ENCODE assay signal across 9 cellular contexts in the genomic region with DNA sequence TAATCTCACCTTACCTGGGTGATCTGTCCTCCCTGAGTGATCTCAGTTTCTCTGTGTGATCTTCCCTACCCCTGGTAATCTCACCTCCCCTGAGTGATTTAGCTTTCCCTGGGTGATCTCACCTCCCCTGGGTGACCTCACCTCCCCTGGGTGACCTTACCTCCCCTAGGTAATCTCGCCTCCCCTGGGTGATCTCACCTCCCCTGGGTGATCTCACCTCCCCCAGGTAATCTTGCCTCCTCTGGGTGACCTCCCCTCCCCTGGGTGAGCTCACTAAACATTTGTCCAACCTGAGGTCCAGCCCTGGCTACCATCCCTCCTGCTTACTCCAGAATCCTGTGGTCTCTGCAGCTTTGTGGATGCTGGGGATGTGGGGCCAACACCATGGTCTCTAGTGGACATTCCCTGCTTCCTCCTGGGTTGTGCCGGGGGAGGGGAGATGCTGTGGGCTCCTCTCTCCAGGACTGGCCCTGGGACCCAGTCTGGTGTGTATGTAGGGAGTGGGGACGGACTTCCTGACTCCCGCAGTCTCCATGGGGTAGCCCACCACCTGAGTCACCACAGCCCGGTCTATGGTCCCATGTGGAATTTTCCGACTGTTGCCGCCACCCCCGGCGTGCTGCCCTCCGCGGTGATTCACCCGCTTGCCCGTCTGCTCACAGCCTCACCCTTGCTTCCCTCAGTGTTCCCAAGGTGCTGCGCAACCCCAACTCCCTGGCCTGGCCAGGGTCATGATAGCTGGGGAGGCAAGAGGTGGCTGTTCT. TPM values are rescaled to one million over a fixed set of nuclear protein-coding genes. Genes with fewer than 3 reads are reported as not detected.
DNase-seq lines count a peak whose midpoint lies in the region; ATAC-seq and TF ChIP-seq lines count a peak whose summit lies in the region.
"Had no signal": no experiment of that assay in that cellular context is flagged by ENCODE, and none has a peak within 500 bp of the region (broad histone marks: within the 10 kb centered on the region; RNA-seq: fewer than 3 reads in every experiment).

No MANE protein-coding gene starts in this region.

- peaks cover 70% of the 10 kb centered on the region for H3K4me1 ChIP-seq in CD8-positive, alpha-beta T cell (ENCODE audit: insufficient read depth, low read length)
- H3K4me1 ChIP-seq in mucosa of rectum (ENCODE audit: control insufficient read depth in 2 of 2, insufficient read depth in 2 of 2, low read length in 2 of 2), result peaks cover 8 to 20% of the 10 kb centered on the region in 2 donors

- peak overlapping the region; percentile 27 for H3K27ac Mint-ChIP-seq in CD8-positive, alpha-beta T cell
- H3K27ac Mint-ChIP-seq in natural killer cell treated with Interleukin-12 subunit alpha and Interleukin-12 subunit beta and Interleukin-15 and Interleukin-18, amount 100 ng/mL, for 72 hours, result peak overlapping the region in 1 of 2 donors; percentile 14

- H3K36me3 Mint-ChIP-seq in CD8-positive, alpha-beta T cell, result peaks cover 11% of the 10 kb centered on the region
- H3K36me3 Mint-ChIP-seq in natural killer cell treated with Interleukin-12 subunit alpha and Interleukin-12 subunit beta and Interleukin-15 and Interleukin-18, amount 100 ng/mL, for 72 hours, result no peaks in the 10 kb centered on the region

- H3K36me3 ChIP-seq in CD8-positive, alpha-beta T cell (ENCODE audit: insufficient read depth, low read length), result peaks cover 8% of the 10 kb centered on the region
- no peaks in the 10 kb centered on the region for H3K36me3 ChIP-seq in mucosa of rectum (ENCODE audit: control insufficient read depth in 2 of 2, insufficient read depth in 2 of 2, low read length in 2 of 2)
- H3K36me3 ChIP-seq: BE2C had no signal

- no peaks in the 10 kb centered on the region for H3K27me3 Mint-ChIP-seq in CD8-positive, alpha-beta T cell (ENCODE audit: low read depth)
- H3K27me3 Mint-ChIP-seq in natural killer cell treated with Interleukin-12 subunit alpha and Interleukin-12 subunit beta and Interleukin-15 and Interleukin-18, amount 100 ng/mL, for 72 hours, result no peaks in the 10 kb centered on the region

- H3K9ac ChIP-seq in mucosa of rectum (ENCODE audit: low read depth in 1 of 2, low read length in 2 of 2), result no peak overlapping the region

- H3K4me3 Mint-ChIP-seq in CD8-positive, alpha-beta T cell, result no peak overlapping the region
- no peak overlapping the region for H3K4me3 Mint-ChIP-seq in natural killer cell treated with Interleukin-12 subunit alpha and Interleukin-12 subunit beta and Interleukin-15 and Interleukin-18, amount 100 ng/mL, for 72 hours

- H3K4me3 ChIP-seq in CD8-positive, alpha-beta T cell (ENCODE audit: low read depth, low read length), result no peak overlapping the region
- no peak overlapping the region for H3K4me3 ChIP-seq in mucosa of rectum (ENCODE audit: low read length in 2 of 2)

- POLR2A ChIA-PET in CD8-positive, alpha-beta T cell (lab: Charles Lee), result interaction anchor here (0.7 kb wide), 1 partner anchor 12 kb away, joined by 3 read pairs; no protein-coding TSS in a partner anchor

- CTCF ChIA-PET in CD8-positive, alpha-beta T cell (lab: Charles Lee), result interaction anchor here (0.6 to 1.0 kb wide), 3 partner anchors 19 to 437 kb away, joined by 3 read pairs; no protein-coding TSS in a partner anchor

- intact Hi-C loops in CD8-positive, alpha-beta T cell (cut with DNase I, micrococcal nuclease), result no loop called here

- no peak for ATAC-seq in CD8-positive, alpha-beta T cell
- no peak for ATAC-seq in natural killer cell treated with Interleukin-12 subunit alpha and Interleukin-12 subunit beta and Interleukin-15 and Interleukin-18, amount 100 ng/mL, for 72 hours

- no peak for DNase-seq in CD8-positive, alpha-beta T cell
- DNase-seq in astrocyte of the hippocampus (ENCODE audit: low read depth, low spot score) (peak; percentile 68), NCI-H2107 treated with DMSO at 0.1 percent for 48 hours (lab: John Stamatoyannopoulos, UW; ENCODE audit: unreplicated experiment) (no peak)
- DNase-seq in activated naive CD4-positive, alpha-beta T cell treated with anti-CD3 and anti-CD28 coated beads, Interleukin-2, amount 50 U/mL, for 16 hours, result no peak
- DNase-seq in natural killer cell treated with Interleukin-12 subunit alpha and Interleukin-12 subunit beta and Interleukin-15 and Interleukin-18, amount 100 ng/mL, for 72 hours (ENCODE audit: low spot score), result no peak
- DNase-seq: NCI-H2171 treated with DMSO at 0.1 percent for 48 hours; stimulated activated CD4-positive, alpha-beta T cell treated with anti-CD3 and anti-CD28 coated beads, Interleukin-4, amount 100 ng/mL, for 4 hours had no signal

- no peaks in the 10 kb centered on the region for H3K9me3 Mint-ChIP-seq in CD8-positive, alpha-beta T cell
- H3K9me3 Mint-ChIP-seq in natural killer cell treated with Interleukin-12 subunit alpha and Interleukin-12 subunit beta and Interleukin-15 and Interleukin-18, amount 100 ng/mL, for 72 hours, result no peaks in the 10 kb centered on the region

- no peak overlapping the region for H3K27ac ChIP-seq in CD8-positive, alpha-beta T cell (ENCODE audit: low read depth, low read length)
- peak overlapping the region; percentile 76 for H3K27ac ChIP-seq in mucosa of rectum (ENCODE audit: low read depth in 2 of 2, low read length in 2 of 2)

- H3K27me3 ChIP-seq in CD8-positive, alpha-beta T cell (ENCODE audit: insufficient read depth, low read length), result no peaks in the 10 kb centered on the region
- H3K27me3 ChIP-seq in mucosa of rectum (ENCODE audit: control insufficient read depth in 2 of 2, insufficient read depth in 2 of 2, low read length in 2 of 2), result no peaks in the 10 kb centered on the region
- H3K27me3 ChIP-seq: BE2C had no signal

- H3K9me3 ChIP-seq in CD8-positive, alpha-beta T cell (ENCODE audit: low read length), result no peaks in the 10 kb centered on the region
- no peaks in the 10 kb centered on the region for H3K9me3 ChIP-seq in mucosa of rectum (ENCODE audit: control insufficient read depth in 2 of 2, low read length in 2 of 2)
- H3K9me3 ChIP-seq: BE2C had no signal

- H3K4me1 Mint-ChIP-seq in CD8-positive, alpha-beta T cell (ENCODE audit: low read depth), result peaks cover 35% of the 10 kb centered on the region
- peaks cover 4 to 14% of the 10 kb centered on the region in 2 donors for H3K4me1 Mint-ChIP-seq in natural killer cell treated with Interleukin-12 subunit alpha and Interleukin-12 subunit beta and Interleukin-15 and Interleukin-18, amount 100 ng/mL, for 72 hours (ENCODE audit: low read depth in 2 of 2)

- no peak for TF ChIP-seq CTCF in CD8-positive, alpha-beta T cell (IDR thresholded peaks at IDR 0.05)

RNA-seq across cellular contexts. Expression of a gene that starts 9.9 kb away (rescaled TPM):
- 100 to 1,000 TPM; 190 to 191 TPM for total RNA-seq in CD8-positive, alpha-beta T cell
- 100 to 1,000 TPM; 240 to 358 TPM for total RNA-seq in natural killer cell treated with Interleukin-12 subunit alpha and Interleukin-12 subunit beta and Interleukin-15 and Interleukin-18, amount 100 ng/mL, for 72 hours

RNA-seq across cellular contexts. Expression of a gene that starts 24.0 kb away (rescaled TPM):
- total RNA-seq in CD8-positive, alpha-beta T cell, result under 1 TPM in 1 of 2 experiments, not detected in 1; 0.60 TPM
- total RNA-seq in natural killer cell treated with Interleukin-12 subunit alpha and Interleukin-12 subunit beta and Interleukin-15 and Interleukin-18, amount 100 ng/mL, for 72 hours, result 1 to 10 TPM in 1 of 2 donors, not detected in 1; 1.4 TPM

RNA-seq across cellular contexts. Expression of a gene that starts 28.0 kb away (rescaled TPM):
- total RNA-seq in CD8-positive, alpha-beta T cell, result not detected
- total RNA-seq in natural killer cell treated with Interleukin-12 subunit alpha and Interleukin-12 subunit beta and Interleukin-15 and Interleukin-18, amount 100 ng/mL, for 72 hours, result not detected

RNA-seq across cellular contexts. Expression of a gene that starts 28.9 kb away (rescaled TPM):
- not detected for total RNA-seq in CD8-positive, alpha-beta T cell
- not detected for total RNA-seq in natural killer cell treated with Interleukin-12 subunit alpha and Interleukin-12 subunit beta and Interleukin-15 and Interleukin-18, amount 100 ng/mL, for 72 hours

RNA-seq across cellular contexts. Expression of a gene that starts 56.7 kb away (rescaled TPM):
- total RNA-seq in CD8-positive, alpha-beta T cell, result 10 to 100 TPM; 18.6 to 19.2 TPM
- total RNA-seq in natural killer cell treated with Interleukin-12 subunit alpha and Interleukin-12 subunit beta and Interleukin-15 and Interleukin-18, amount 100 ng/mL, for 72 hours, result under 1 TPM in 1 of 2 donors, not detected in 1; 0.33 TPM
